1 cellular context compared by ENCODE assay signal in genomic region chr15:68335655-68336054, GRCh38.
TF ChIP-seq lines count a peak whose summit lies in the region.

No MANE protein-coding gene starts in this region.

TF ChIP-seq in IMR-90, 13 proteins besides CTCF, POLR2A, EP300 and RAD21 (continued from another document):
- TF ChIP-seq, protein P1, sequence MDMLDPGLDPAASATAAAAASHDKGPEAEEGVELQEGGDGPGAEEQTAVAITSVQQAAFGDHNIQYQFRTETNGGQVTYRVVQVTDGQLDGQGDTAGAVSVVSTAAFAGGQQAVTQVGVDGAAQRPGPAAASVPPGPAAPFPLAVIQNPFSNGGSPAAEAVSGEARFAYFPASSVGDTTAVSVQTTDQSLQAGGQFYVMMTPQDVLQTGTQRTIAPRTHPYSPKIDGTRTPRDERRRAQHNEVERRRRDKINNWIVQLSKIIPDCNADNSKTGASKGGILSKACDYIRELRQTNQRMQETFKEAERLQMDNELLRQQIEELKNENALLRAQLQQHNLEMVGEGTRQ (IDR thresholded peaks at IDR 0.05; ENCODE audit: low read depth, low read length), result no peak
- no peak for TF ChIP-seq CEBPB (IDR thresholded peaks at IDR 0.05; ENCODE audit: low read depth, low read length)
- TF ChIP-seq, protein P2, sequence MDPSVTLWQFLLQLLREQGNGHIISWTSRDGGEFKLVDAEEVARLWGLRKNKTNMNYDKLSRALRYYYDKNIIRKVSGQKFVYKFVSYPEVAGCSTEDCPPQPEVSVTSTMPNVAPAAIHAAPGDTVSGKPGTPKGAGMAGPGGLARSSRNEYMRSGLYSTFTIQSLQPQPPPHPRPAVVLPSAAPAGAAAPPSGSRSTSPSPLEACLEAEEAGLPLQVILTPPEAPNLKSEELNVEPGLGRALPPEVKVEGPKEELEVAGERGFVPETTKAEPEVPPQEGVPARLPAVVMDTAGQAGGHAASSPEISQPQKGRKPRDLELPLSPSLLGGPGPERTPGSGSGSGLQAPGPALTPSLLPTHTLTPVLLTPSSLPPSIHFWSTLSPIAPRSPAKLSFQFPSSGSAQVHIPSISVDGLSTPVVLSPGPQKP (IDR thresholded peaks at IDR 0.05; ENCODE audit: borderline replicate concordance, low read depth, low read length), result no peak
- TF ChIP-seq NFE2L2 (IDR thresholded peaks at IDR 0.05; ENCODE audit: low read depth, low read length), result no peak
- TF ChIP-seq FOS (IDR thresholded peaks at IDR 0.05; ENCODE audit: low read depth, low read length), result no peak
- TF ChIP-seq SMC3 (IDR thresholded peaks at IDR 0.05; ENCODE audit: low read depth, low read length), result no peak
